Comparison of ENCODE assay signal across 16 cellular contexts in genomic region chr4:184451726-184452125, GRCh38. TPM values are rescaled to one million over a fixed set of nuclear protein-coding genes. Genes with fewer than 3 reads are reported as not detected.
A peak's percentile ranks its signal among the peaks of the same experiment; 100 is the strongest.
DNase-seq lines count a peak whose midpoint lies in the region; ATAC-seq and TF ChIP-seq lines count a peak whose summit lies in the region.
"Had no signal": no experiment of that assay in that cellular context is flagged by ENCODE, and none has a peak within 500 bp of the region (broad histone marks: within the 10 kb centered on the region; RNA-seq: fewer than 3 reads in every experiment).

No MANE protein-coding gene starts in this region.

- no peaks in the 10 kb centered on the region for H3K27me3 Mint-ChIP-seq in stimulated activated naive CD8-positive, alpha-beta T cell treated with anti-CD3 and anti-CD28 coated beads, Interleukin-15, Interleukin-2, amounts not matched to agents 100 ng/mL and 50 ng/mL, for 24 hours
- no peaks in the 10 kb centered on the region for H3K27me3 Mint-ChIP-seq in stimulated activated naive CD8-positive, alpha-beta T cell treated with anti-CD3 and anti-CD28 coated beads, Interleukin-15, amount 100 ng/mL, for 72 hours
- H3K27me3 Mint-ChIP-seq in Caco-2 (ENCODE audit: insufficient read depth, unreplicated experiment), result no peaks in the 10 kb centered on the region
- H3K27me3 Mint-ChIP-seq: activated CD4-positive, alpha-beta T cell treated with anti-CD3 and anti-CD28 coated beads, Interleukin-2, amount 10 ng/mL, durations not matched to agents 24 days and 14 days had no signal

- H3K4me1 Mint-ChIP-seq in stimulated activated naive CD8-positive, alpha-beta T cell treated with anti-CD3 and anti-CD28 coated beads, Interleukin-15, Interleukin-2, amounts not matched to agents 100 ng/mL and 50 ng/mL, for 24 hours (ENCODE audit: low read depth), result peaks cover 93% of the 10 kb centered on the region
- peaks cover 93% of the 10 kb centered on the region for H3K4me1 Mint-ChIP-seq in stimulated activated naive CD8-positive, alpha-beta T cell treated with anti-CD3 and anti-CD28 coated beads, Interleukin-15, amount 100 ng/mL, for 72 hours
- peaks cover 9% of the 10 kb centered on the region for H3K4me1 Mint-ChIP-seq in Caco-2 (ENCODE audit: low read depth, unreplicated experiment)

- CTCF ChIA-PET in Caco-2 (lab: Charles Lee), result no interaction called here

- ATAC-seq in stimulated activated naive CD8-positive, alpha-beta T cell treated with anti-CD3 and anti-CD28 coated beads, Interleukin-15, amount 100 ng/mL, for 72 hours, result no peak
- ATAC-seq in HG02759 (IDR thresholded peaks at IDR 0.05; ENCODE audit: unreplicated experiment) (no peak), GM21526 (IDR thresholded peaks at IDR 0.05; ENCODE audit: low FRiP score, unreplicated experiment) (no peak)
- ATAC-seq: body of pancreas had no signal

- no peaks in the 10 kb centered on the region for H3K9me3 ChIP-seq in SJCRH30 (replicated peaks)
- H3K9me3 ChIP-seq in Caco-2, result no peaks in the 10 kb centered on the region
- H3K9me3 ChIP-seq: body of pancreas, suprapubic skin had no signal

- TF ChIP-seq CTCF in fibroblast of villous mesenchyme (IDR thresholded peaks at IDR 0.05; ENCODE audit: insufficient read depth, low read depth, low read length) (no peak), Caco-2 (IDR thresholded peaks at IDR 0.05; ENCODE audit: insufficient read depth in 1 of 2, low read depth in 1 of 2, low read length in 1 of 2, severe bottlenecking in 1 of 2, unreplicated experiment in 1 of 2) (no peak)

- POLR2A ChIA-PET in Caco-2 (lab: Charles Lee), result interaction anchor here (0.8 kb wide), 1 partner anchor 23 kb away, joined by 7 read pairs; the partner anchor contains the start of gene IRF2

- peak overlapping the region; percentile 51 for H3K27ac Mint-ChIP-seq in stimulated activated naive CD8-positive, alpha-beta T cell treated with anti-CD3 and anti-CD28 coated beads, Interleukin-15, Interleukin-2, amounts not matched to agents 100 ng/mL and 50 ng/mL, for 24 hours
- H3K27ac Mint-ChIP-seq in stimulated activated naive CD8-positive, alpha-beta T cell treated with anti-CD3 and anti-CD28 coated beads, Interleukin-15, amount 100 ng/mL, for 72 hours, result no peak overlapping the region
- no peak overlapping the region for H3K27ac Mint-ChIP-seq in Caco-2 (ENCODE audit: unreplicated experiment)
- H3K27ac Mint-ChIP-seq: activated CD4-positive, alpha-beta T cell treated with anti-CD3 and anti-CD28 coated beads, Interleukin-2, amount 10 ng/mL, durations not matched to agents 24 days and 14 days; activated T-helper 2 cell treated with anti-CD3 and anti-CD28 coated beads, Interferon-gamma antibody, Interleukin-2, Interleukin-4, amounts not matched to agents 10 μg/mL and 5 μg/mL and 100 μg/mL, durations not matched to agents 14 hours and 24 hours and 36 hours; T-helper 1 cell treated with Interleukin-12 subunit alpha and Interleukin-12 subunit beta and Interleukin-4 antibody, amounts not matched to agents 30 μg/mL and 1 μg/mL, for 36 hours had no signal

- H3K27me3 ChIP-seq in SJCRH30, result no peaks in the 10 kb centered on the region
- no peaks in the 10 kb centered on the region for H3K27me3 ChIP-seq in Caco-2 (replicated peaks; ENCODE audit: control insufficient read depth, insufficient read depth, low read length)
- H3K27me3 ChIP-seq: body of pancreas, suprapubic skin had no signal

- DNase-seq in stimulated activated naive CD8-positive, alpha-beta T cell treated with anti-CD3 and anti-CD28 coated beads, Interleukin-15, amount 100 ng/mL, for 72 hours, result no peak
- DNase-seq in SKM-1 (lab: John Stamatoyannopoulos, UW; ENCODE audit: unreplicated experiment) (peak; percentile 19), fibroblast of villous mesenchyme (ENCODE audit: low read depth) (peak; percentile 75), SJCRH30 (no peak), Caco-2 (no peak)
- DNase-seq: activated CD4-positive, alpha-beta T cell treated with anti-CD3 and anti-CD28 coated beads, Interleukin-2, amount 10 ng/mL, durations not matched to agents 24 days and 14 days; body of pancreas; NCI-H1048; NCI-H2171 treated with DMSO at 0.1 percent for 48 hours; occipital lobe had no signal

- H3K9me3 Mint-ChIP-seq in stimulated activated naive CD8-positive, alpha-beta T cell treated with anti-CD3 and anti-CD28 coated beads, Interleukin-15, Interleukin-2, amounts not matched to agents 100 ng/mL and 50 ng/mL, for 24 hours, result no peaks in the 10 kb centered on the region
- no peaks in the 10 kb centered on the region for H3K9me3 Mint-ChIP-seq in stimulated activated naive CD8-positive, alpha-beta T cell treated with anti-CD3 and anti-CD28 coated beads, Interleukin-15, amount 100 ng/mL, for 72 hours
- H3K9me3 Mint-ChIP-seq in Caco-2 (ENCODE audit: unreplicated experiment), result no peaks in the 10 kb centered on the region
- H3K9me3 Mint-ChIP-seq: activated CD4-positive, alpha-beta T cell treated with anti-CD3 and anti-CD28 coated beads, Interleukin-2, amount 10 ng/mL, durations not matched to agents 24 days and 14 days; activated T-helper 2 cell treated with anti-CD3 and anti-CD28 coated beads, Interferon-gamma antibody, Interleukin-2, Interleukin-4, amounts not matched to agents 10 μg/mL and 5 μg/mL and 100 μg/mL, durations not matched to agents 14 hours and 24 hours and 36 hours; T-helper 1 cell treated with Interleukin-12 subunit alpha and Interleukin-12 subunit beta and Interleukin-4 antibody, amounts not matched to agents 30 μg/mL and 1 μg/mL, for 36 hours had no signal

- H3K27ac ChIP-seq in SJCRH30, result no peak overlapping the region
- H3K27ac ChIP-seq: body of pancreas, suprapubic skin had no signal

- BruUV-seq in Caco-2 (replicated peaks; lab: Mats Ljungman, UMichigan), result no TSS peak

- H3K4me3 Mint-ChIP-seq in stimulated activated naive CD8-positive, alpha-beta T cell treated with anti-CD3 and anti-CD28 coated beads, Interleukin-15, Interleukin-2, amounts not matched to agents 100 ng/mL and 50 ng/mL, for 24 hours, result no peak overlapping the region
- H3K4me3 Mint-ChIP-seq in stimulated activated naive CD8-positive, alpha-beta T cell treated with anti-CD3 and anti-CD28 coated beads, Interleukin-15, amount 100 ng/mL, for 72 hours, result no peak overlapping the region
- no peak overlapping the region for H3K4me3 Mint-ChIP-seq in Caco-2 (ENCODE audit: unreplicated experiment)
- H3K4me3 Mint-ChIP-seq: activated CD4-positive, alpha-beta T cell treated with anti-CD3 and anti-CD28 coated beads, Interleukin-2, amount 10 ng/mL, durations not matched to agents 24 days and 14 days; T-helper 1 cell treated with Interleukin-12 subunit alpha and Interleukin-12 subunit beta and Interleukin-4 antibody, amounts not matched to agents 30 μg/mL and 1 μg/mL, for 36 hours had no signal

- H3K4me3 ChIP-seq in fibroblast of villous mesenchyme (ENCODE audit: low read depth, low read length) (no peak overlapping the region), SJCRH30 (no peak overlapping the region), Caco-2 (ENCODE audit: low read depth, low read length) (no peak overlapping the region)
- H3K4me3 ChIP-seq: body of pancreas, suprapubic skin had no signal

- H3K36me3 Mint-ChIP-seq in stimulated activated naive CD8-positive, alpha-beta T cell treated with anti-CD3 and anti-CD28 coated beads, Interleukin-15, Interleukin-2, amounts not matched to agents 100 ng/mL and 50 ng/mL, for 24 hours (ENCODE audit: low read depth), result peaks cover 36% of the 10 kb centered on the region
- no peaks in the 10 kb centered on the region for H3K36me3 Mint-ChIP-seq in Caco-2 (ENCODE audit: insufficient read depth, unreplicated experiment)

- H3K36me3 ChIP-seq in SJCRH30 (no peaks in the 10 kb centered on the region), Caco-2 (ENCODE audit: control insufficient read depth, insufficient read depth, low read length) (peaks cover 1% of the 10 kb centered on the region; the same call in 1 of the 2 replicates)
- H3K36me3 ChIP-seq: suprapubic skin had no signal

- H3K4me1 ChIP-seq in SJCRH30 (no peaks in the 10 kb centered on the region), Caco-2 (no peaks in the 10 kb centered on the region)

- intact Hi-C loops in Caco-2 (cut with micrococcal nuclease; ENCODE audit: unreplicated experiment), result no loop called here

RNA-seq across cellular contexts. Expression of gene IRF2, which starts 22.6 kb away (rescaled TPM):
- total RNA-seq in fibroblast of villous mesenchyme (17.4 and 42.3 TPM in 2 replicates), Caco-2 (2022) (9.2 and 11.5 TPM in 2 replicates)
- 6.1 and 6.5 TPM in 2 replicates for total RNA-seq in SJCRH30 (2014; rRNA removed; shearing (Covaris generic))

Comparison
In these comparisons a context has a peak if more than half of its experiments do, and no peak if none do; other contexts are left out.
1. DNase-seq: peak in SKM-1 (single experiment) and fibroblast of villous mesenchyme (single experiment); none in stimulated activated naive CD8-positive, alpha-beta T cell treated with anti-CD3 and anti-CD28 coated beads, Interleukin-15, amount 100 ng/mL, for 72 hours (0 of 2), SJCRH30 (0 of 2) and Caco-2 (0 of 2).